In the genomic region with DNA sequence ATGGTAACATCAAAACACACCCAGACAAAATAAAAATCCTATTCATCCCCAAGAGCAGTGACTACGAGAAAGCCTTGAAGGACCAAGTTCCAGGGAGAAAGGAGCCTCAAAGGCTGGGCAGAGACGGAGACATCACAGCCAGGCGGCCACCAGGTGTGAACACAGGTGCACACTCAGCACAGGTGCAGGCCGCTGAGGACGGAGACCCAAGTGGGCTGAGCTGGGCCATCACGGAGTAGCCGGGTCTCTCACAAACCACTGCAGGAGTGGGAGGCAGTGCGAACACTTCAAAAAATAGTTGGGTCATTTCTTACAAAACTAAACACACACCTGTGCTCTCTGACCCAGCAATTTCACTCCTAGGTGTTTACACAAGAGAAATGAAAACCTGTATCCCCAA, we compare ENCODE assay signal across 1 cellular context.
TF ChIP-seq lines count a peak whose summit lies in the region.

No MANE protein-coding gene starts in this region.

TF ChIP-seq in H1, 55 proteins besides CTCF, POLR2A, EP300 and RAD21:
- TF ChIP-seq POLR2AphosphoS5 (IDR thresholded peaks at IDR 0.05; ENCODE audit: low read depth, low read length) (no peak), SAP30 (IDR thresholded peaks at IDR 0.05; ENCODE audit: insufficient read depth, insufficient replicate concordance, low read length) (no peak), JUND (IDR thresholded peaks at IDR 0.05; ENCODE audit: low read length) (no peak), TEAD4 (IDR thresholded peaks at IDR 0.05; ENCODE audit: low read depth, low read length) (no peak), ASH2L (IDR thresholded peaks at IDR 0.05; ENCODE audit: low read length) (no peak), SIRT6 (IDR thresholded peaks at IDR 0.05; ENCODE audit: low read length) (no peak), TAF7 (optimal IDR thresholded peaks at IDR 0.05; ENCODE audit: borderline replicate concordance, low read depth, low read length) (no peak), CHD1 (IDR thresholded peaks at IDR 0.05; ENCODE audit: low read depth, low read length) (no peak), GABPA (IDR thresholded peaks at IDR 0.05; ENCODE audit: borderline replicate concordance, insufficient read depth, low read length) (no peak), NRF1 (IDR thresholded peaks at IDR 0.05; ENCODE audit: low read depth, low read length) (no peak), MAFK (IDR thresholded peaks at IDR 0.05; ENCODE audit: low read depth, low read length) (no peak), POU5F1 (IDR thresholded peaks at IDR 0.05; ENCODE audit: low read depth, low read length) (no peak)
